9 cellular contexts compared by ENCODE assay signal in the genomic region with DNA sequence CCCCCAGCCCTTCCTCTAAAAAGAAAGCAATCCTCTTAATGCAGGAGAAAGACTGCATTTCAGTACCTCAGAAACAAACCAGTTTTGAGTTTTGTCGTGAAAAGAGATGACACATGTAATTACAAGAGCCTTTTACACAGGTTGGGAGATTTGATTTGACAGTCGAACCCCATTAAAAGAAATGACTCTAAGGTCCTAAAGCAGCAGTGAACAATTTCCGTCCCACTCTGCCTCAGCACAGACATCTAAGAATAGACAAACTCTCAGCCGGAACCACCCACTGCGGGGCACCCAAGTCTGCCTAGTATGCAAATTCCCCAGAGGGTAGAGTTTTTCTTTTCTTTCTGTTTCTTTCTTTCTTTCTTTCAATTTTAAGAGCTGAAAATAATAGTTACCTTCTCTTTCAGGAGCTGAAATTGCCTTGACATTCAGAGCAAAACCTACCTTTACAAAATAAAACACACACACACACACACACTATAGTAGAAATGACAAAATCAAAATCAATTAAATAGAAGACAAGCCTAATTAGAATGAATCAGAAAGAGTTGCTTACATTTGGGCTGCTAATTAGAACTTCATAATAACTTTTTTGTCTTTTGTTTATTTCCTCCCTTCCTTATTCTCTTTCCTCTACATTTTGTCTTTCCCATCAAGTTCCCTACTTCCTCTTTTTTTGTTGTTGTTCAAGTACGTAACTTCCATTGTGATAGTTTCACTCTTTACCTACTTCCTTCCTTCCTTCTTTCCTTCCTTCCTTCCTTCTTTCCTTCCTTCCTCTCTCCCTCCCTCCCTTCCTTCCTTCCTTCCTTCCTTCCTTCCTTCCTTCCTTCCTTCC.
DNase-seq lines count a peak whose midpoint lies in the region; ATAC-seq, FAIRE-seq and TF ChIP-seq lines count a peak whose summit lies in the region.
"Had no signal": no experiment of that assay in that cellular context is flagged by ENCODE, and none has a peak within 500 bp of the region (broad histone marks: within the 10 kb centered on the region; RNA-seq: fewer than 3 reads in every experiment).

No MANE protein-coding gene starts in this region.

- no peaks in the 10 kb centered on the region for H3K79me2 ChIP-seq in K562 (ENCODE audit: control insufficient read depth, insufficient read depth, low read length)

- H3K27ac ChIP-seq in K562 (ENCODE audit: extremely low read depth, low read depth, low read length) = no peak overlapping the region

- POLR2A ChIA-PET in K562 (lab: Yijun Ruan, JAX) = no interaction called here

- no TSS peak for BruUV-seq in K562 (replicated peaks; lab: Mats Ljungman, UMichigan)

- intact Hi-C loops in CD14-positive monocyte (cut with micrococcal nuclease) = no loop called here
- intact Hi-C loops in K562 (cut with micrococcal nuclease) = no loop called here

- DNase-seq in CD14-positive monocyte (ENCODE audit: low spot score) (no peak), K562 (ENCODE audit: extremely low read depth in 1 of 4, low spot score in 3 of 4) (no peak), LoVo (ENCODE audit: low spot score) (no peak), NCI-H2227 (lab: John Stamatoyannopoulos, UW; ENCODE audit: unreplicated experiment) (no peak), NCI-H1092 treated with DMSO at 0.1 percent for 48 hours (lab: John Stamatoyannopoulos, UW) (no peak)
- no peak for DNase-seq in stimulated activated CD4-positive, alpha-beta T cell treated with anti-CD3 and anti-CD28 coated beads, Interleukin-2, amount 100 ng/mL, for 24 hours
- DNase-seq: activated T-cell treated with anti-CD3 and anti-CD28 coated beads, Interleukin-2, amount 50 U/mL, for 48 hours had no signal

- H3K9me3 ChIP-seq in K562 (replicated peaks; ENCODE audit: control insufficient read depth, insufficient read depth, low read depth, low read length) = no peaks in the 10 kb centered on the region

- 3% methylated on average over 6 of the region's 6 CpGs for WGBS in K562 (ENCODE audit: insufficient coverage, low coverage, missing lambda C conversion rate)

- H3K4me1 Mint-ChIP-seq in CD14-positive monocyte = peaks cover 20% of the 10 kb centered on the region

- peak overlapping the region; percentile 41 to 91 (median 76) for H3K27ac Mint-ChIP-seq in CD14-positive monocyte

- H3K9ac ChIP-seq in K562 (ENCODE audit: insufficient read depth in 1 of 2, low read depth in 2 of 2, low read length in 2 of 2) = no peak overlapping the region

- H3K9me1 ChIP-seq in K562 (ENCODE audit: control insufficient read depth, insufficient read depth, low read length) = no peaks in the 10 kb centered on the region

- H3K4me3 ChIP-seq in K562 = no peak overlapping the region

- H3K27me3 Mint-ChIP-seq in CD14-positive monocyte (ENCODE audit: low read depth in 3 of 3) = no peaks in the 10 kb centered on the region

- TF ChIP-seq POLR2A in K562 (conservative IDR thresholded peaks at IDR 0.05) = no peak

- no peak overlapping the region for H2AFZ ChIP-seq in K562 (ENCODE audit: low read depth, low read length)

- H4K20me1 ChIP-seq in K562 (replicated peaks; ENCODE audit: control insufficient read depth, insufficient read depth, low read length) = no peaks in the 10 kb centered on the region

- CTCF ChIA-PET in K562 (lab: Yijun Ruan, JAX; ENCODE audit: low intra/inter-chr PET ratio) = no interaction called here

- no peaks in the 10 kb centered on the region for H3K4me1 ChIP-seq in K562 (replicated peaks in 1 of 2; ENCODE audit: control insufficient read depth in 2 of 2, insufficient read depth in 2 of 2, low read length in 2 of 2)

- H3K9me3 Mint-ChIP-seq in CD14-positive monocyte = peaks cover 0 to 16% (median 7%) of the 10 kb centered on the region in 7 donors

- H3K4me2 ChIP-seq in K562 (ENCODE audit: insufficient read depth, low read length) = no peak overlapping the region

- peaks cover 0 to 4% of the 10 kb centered on the region in 2 experiments; a peak in 2 of 5 replicates for H3K27me3 ChIP-seq in K562 (ENCODE audit: control insufficient read depth in 2 of 2, insufficient read depth in 2 of 2, low read length in 2 of 2)

- in situ Hi-C loops in K562 (cut with MboI) = no loop called here

- no peak for TF ChIP-seq EP300 in K562 (IDR thresholded peaks at IDR 0.05; ENCODE audit: low read length)

- FAIRE-seq in K562 (lab: Jason Lieb, UNC) = no peak

- TF ChIP-seq CTCF in CD14-positive monocyte (IDR thresholded peaks at IDR 0.05) = no peak
- TF ChIP-seq CTCF in K562 (IDR thresholded peaks at IDR 0.05 in 2 of 3, conservative IDR thresholded peaks at IDR 0.05 in 1 of 3; ENCODE audit: insufficient read depth in 2 of 3, low read depth in 1 of 3, low read length in 3 of 3) = no peak

- no peaks in the 10 kb centered on the region for H3K36me3 ChIP-seq in K562 (ENCODE audit: control insufficient read depth, insufficient read depth, low read length)

- ATAC-seq in GM19438 (IDR thresholded peaks at IDR 0.05; ENCODE audit: low read depth, unreplicated experiment) = peak; percentile 93
- peak; percentile 97 for ATAC-seq in HG03342 (IDR thresholded peaks at IDR 0.05; ENCODE audit: unreplicated experiment)
- ATAC-seq in K562 = no peak

- H3K4me3 Mint-ChIP-seq in CD14-positive monocyte = peak overlapping the region; percentile 17 to 40

- peaks cover 0 to 8% of the 10 kb centered on the region in 2 donors for H3K36me3 Mint-ChIP-seq in CD14-positive monocyte

- no peak for TF ChIP-seq RAD21 in K562 (CRISPR knock-in tag; conservative IDR thresholded peaks at IDR 0.05 in 1 of 2, IDR thresholded peaks at IDR 0.05 in 1 of 2)

TF ChIP-seq in K562, 482 proteins besides CTCF, POLR2A, EP300 and RAD21:
- TF ChIP-seq TFE3 (CRISPR knock-in tag; IDR thresholded peaks at IDR 0.05) (no peak), MCM3 (IDR thresholded peaks at IDR 0.05) (0 out of 2 replicates have a peak, but pooled peaks have one; percentile 31), SPI1 (IDR thresholded peaks at IDR 0.05; ENCODE audit: borderline replicate concordance, low read depth, low read length) (peak; percentile 58; the same call in 1 of the 2 replicates), ETV6 (IDR thresholded peaks at IDR 0.05; ENCODE audit: borderline replicate concordance in 1 of 2, low read depth in 2 of 2, low read length in 1 of 2) (peak in 1 of 2 experiments; percentile 48; a peak in 1 of 4 replicates), ETV6 (CRISPR knock-in tag; IDR thresholded peaks at IDR 0.05; ENCODE audit: borderline replicate concordance) (no peak), ZNF512 (tag; IDR thresholded peaks at IDR 0.05) (peak; percentile 78)
- TF ChIP-seq, protein P1, sequence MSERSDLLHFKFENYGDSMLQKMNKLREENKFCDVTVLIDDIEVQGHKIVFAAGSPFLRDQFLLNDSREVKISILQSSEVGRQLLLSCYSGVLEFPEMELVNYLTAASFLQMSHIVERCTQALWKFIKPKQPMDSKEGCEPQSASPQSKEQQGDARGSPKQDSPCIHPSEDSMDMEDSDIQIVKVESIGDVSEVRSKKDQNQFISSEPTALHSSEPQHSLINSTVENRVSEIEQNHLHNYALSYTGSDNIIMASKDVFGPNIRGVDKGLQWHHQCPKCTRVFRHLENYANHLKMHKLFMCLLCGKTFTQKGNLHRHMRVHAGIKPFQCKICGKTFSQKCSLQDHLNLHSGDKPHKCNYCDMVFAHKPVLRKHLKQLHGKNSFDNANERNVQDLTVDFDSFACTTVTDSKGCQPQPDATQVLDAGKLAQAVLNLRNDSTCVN (CRISPR knock-in tag; IDR thresholded peaks at IDR 0.05) = peak; percentile 80; the same call in 1 of the 2 replicates
- TF ChIP-seq, protein P2, sequence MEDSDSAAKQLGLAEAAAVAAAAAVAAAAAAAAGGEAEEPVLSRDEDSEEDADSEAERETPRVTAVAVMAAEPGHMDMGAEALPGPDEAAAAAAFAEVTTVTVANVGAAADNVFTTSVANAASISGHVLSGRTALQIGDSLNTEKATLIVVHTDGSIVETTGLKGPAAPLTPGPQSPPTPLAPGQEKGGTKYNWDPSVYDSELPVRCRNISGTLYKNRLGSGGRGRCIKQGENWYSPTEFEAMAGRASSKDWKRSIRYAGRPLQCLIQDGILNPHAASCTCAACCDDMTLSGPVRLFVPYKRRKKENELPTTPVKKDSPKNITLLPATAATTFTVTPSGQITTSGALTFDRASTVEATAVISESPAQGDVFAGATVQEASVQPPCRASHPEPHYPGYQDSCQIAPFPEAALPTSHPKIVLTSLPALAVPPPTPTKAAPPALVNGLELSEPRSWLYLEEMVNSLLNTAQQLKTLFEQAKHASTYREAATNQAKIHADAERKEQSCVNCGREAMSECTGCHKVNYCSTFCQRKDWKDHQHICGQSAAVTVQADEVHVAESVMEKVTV (CRISPR knock-in tag; IDR thresholded peaks at IDR 0.05) = no peak
